Comparison of ENCODE assay signal across 1 cellular context in the genomic region with DNA sequence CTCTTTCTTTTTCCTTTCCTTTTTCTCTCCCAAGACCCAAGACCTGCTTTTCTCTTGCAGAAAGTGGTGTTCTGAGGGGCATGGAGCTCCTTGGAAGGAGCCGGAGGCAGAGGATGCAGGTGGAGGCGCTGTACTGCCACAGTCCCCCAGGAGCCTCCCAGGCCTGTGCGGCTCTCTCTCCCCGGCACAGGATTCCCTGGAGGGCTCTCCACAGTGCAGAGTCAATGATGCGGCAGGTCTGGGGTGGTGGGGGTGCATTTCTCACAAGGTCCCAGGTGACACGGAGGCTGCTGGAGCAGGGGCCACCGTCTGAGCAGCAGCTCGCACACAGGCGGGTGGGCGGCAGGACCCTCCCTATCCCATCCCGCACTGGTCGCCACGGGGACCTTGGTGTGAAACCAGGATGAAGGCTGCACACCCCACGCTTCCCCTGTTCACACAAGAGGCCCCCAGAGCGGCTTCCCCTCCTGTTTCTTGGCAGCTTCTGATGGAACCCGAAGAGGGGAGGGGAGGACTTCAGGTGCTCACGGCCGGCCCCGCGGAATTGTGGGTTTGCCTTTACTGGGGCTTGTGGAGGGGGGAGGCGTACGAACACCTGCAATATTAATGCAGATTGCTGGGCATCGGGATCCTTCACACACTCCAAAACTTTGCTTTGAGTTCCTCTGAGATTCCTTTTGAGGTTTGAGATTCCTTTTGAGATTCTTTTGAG.
TF ChIP-seq lines count a peak whose summit lies in the region.

No MANE protein-coding gene starts in this region.

TF ChIP-seq in H1, 55 proteins besides CTCF, POLR2A, EP300 and RAD21:
- TF ChIP-seq KDM1A (IDR thresholded peaks at IDR 0.05; ENCODE audit: borderline replicate concordance, low read length): no peak
